8 cellular contexts compared by ENCODE assay signal in the genomic region with DNA sequence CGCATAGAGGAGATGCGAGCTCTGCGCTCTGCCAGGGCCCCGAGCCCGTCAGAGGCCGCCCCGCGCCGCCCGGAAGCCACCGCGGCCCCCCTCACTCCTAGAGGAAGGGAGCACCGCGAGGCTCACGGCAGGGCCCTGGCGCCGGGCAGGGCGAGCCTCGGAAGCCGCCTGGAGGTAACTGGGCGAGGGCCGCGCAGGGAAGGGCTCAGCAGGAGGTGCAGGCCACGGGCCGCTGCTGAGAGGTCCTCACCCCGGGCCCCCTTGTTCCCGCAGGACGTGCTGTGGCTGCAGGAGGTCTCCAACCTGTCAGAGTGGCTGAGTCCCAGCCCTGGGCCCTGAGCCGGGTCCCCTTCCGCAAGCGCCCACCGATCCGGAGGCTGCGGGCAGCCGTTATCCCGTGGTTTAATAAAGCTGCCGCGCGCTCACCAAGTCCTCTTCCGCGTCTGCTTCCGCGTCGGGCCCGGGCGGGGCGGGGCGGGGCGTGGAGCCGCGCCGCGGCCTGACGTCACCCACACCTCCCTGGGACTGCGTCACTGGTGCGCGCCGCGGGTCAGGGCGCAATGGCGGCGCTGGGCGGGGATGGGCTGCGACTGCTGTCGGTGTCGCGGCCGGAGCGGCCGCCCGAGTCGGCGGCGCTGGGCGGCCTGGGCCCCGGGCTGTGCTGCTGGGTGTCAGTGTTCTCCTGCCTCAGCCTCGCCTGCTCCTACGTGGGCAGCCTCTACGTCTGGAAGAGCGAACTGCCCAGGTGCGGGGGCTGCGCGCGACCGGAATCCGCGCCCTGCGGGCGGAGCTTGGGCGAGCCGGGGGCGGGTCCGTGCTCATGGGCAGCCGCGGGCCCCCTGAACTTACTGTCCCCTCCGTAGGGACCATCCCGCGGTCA.
DNase-seq lines count a peak whose midpoint lies in the region; ATAC-seq lines count a peak whose summit lies in the region.

Gene RCE1, plus strand, starts transcription at position 546 of the 880 bp plus-strand sequence. Its CDS starts 15 bp downstream, at position 561.

- DNase-seq in AG08395 (ENCODE audit: low spot score) (peak; percentile 96), NCI-H2227 treated with DMSO at 0.1 percent for 48 hours (lab: John Stamatoyannopoulos, UW) (peak; percentile 91), cerebellar cortex (ENCODE audit: low spot score) (peak; percentile 83), kidney glomerular epithelial cell (lab: John Stamatoyannopoulos, UW) (peak; percentile 69)
- DNase-seq in activated CD4-positive, CD25-positive, alpha-beta regulatory T cell treated with anti-CD3 and anti-CD28 coated beads, Interleukin-2, amount 50 U/mL, for 72 hours = peak; percentile 93
- DNase-seq in stimulated activated CD4-positive, alpha-beta T cell treated with anti-CD3 and anti-CD28 coated beads, Interleukin-1b, Interleukin-23, amount 100 ng/mL, for 1 hour (ENCODE audit: low read depth in 2 of 2) = peak; percentile 72 to 76

- ATAC-seq in GM18873 (IDR thresholded peaks at IDR 0.05; ENCODE audit: low FRiP score, unreplicated experiment) = peak; percentile 74
- ATAC-seq in HG03139 (IDR thresholded peaks at IDR 0.05; ENCODE audit: unreplicated experiment) = peak; percentile 73

Comparison
In these comparisons a context has a peak if more than half of its experiments do, and no peak if none do; other contexts are left out.
1. Peak in every context shown above with its lines: DNase-seq and ATAC-seq.